18 cellular contexts compared by ENCODE assay signal in genomic region chr2:207468504-207468903, GRCh38.
"Had no signal": no experiment of that assay in that cellular context is flagged by ENCODE, and none has a peak within 500 bp of the region (broad histone marks: within the 10 kb centered on the region; RNA-seq: fewer than 3 reads in every experiment).

No MANE protein-coding gene starts in this region.

- H3K4me3 Mint-ChIP-seq: activated naive CD4-positive, alpha-beta T cell treated with anti-CD3 and anti-CD28 coated beads for 36 hours; neural crest cell; T-helper 1 cell treated with Interleukin-12 subunit alpha and Interleukin-12 subunit beta and Interleukin-4 antibody, amounts not matched to agents 30 μg/mL and 1 μg/mL, for 36 hours had no signal

- H3K4me3 ChIP-seq: esophagus muscularis mucosa, hepatocyte, lower lobe of right lung, prostate gland, right atrium auricular region, skin epidermis, tibial artery had no signal

- H3K27me3 ChIP-seq: esophagus muscularis mucosa, hepatocyte, right atrium auricular region, tibial artery had no signal

- H3K27ac ChIP-seq: esophagus muscularis mucosa, hepatocyte, lower lobe of right lung, prostate gland, right atrium auricular region, tibial artery had no signal

- ATAC-seq: left colon, lower lobe of right lung had no signal

- DNase-seq: activated CD4-positive, alpha-beta T cell treated with anti-CD3 and anti-CD28 coated beads, Interleukin-2, amount 50 U/mL, for 48 hours; activated naive CD4-positive, alpha-beta T cell treated with anti-CD3 and anti-CD28 coated beads for 36 hours; aorta; dermis blood vessel endothelial cell; effector memory CD4-positive, alpha-beta T cell; left colon; lower lobe of right lung; tibial artery had no signal

- H3K9me3 Mint-ChIP-seq: activated naive CD4-positive, alpha-beta T cell treated with anti-CD3 and anti-CD28 coated beads for 36 hours; activated T-helper 2 cell treated with anti-CD3 and anti-CD28 coated beads, Interferon-gamma antibody, Interleukin-2, Interleukin-4, amounts not matched to agents 10 μg/mL and 5 μg/mL and 100 μg/mL, durations not matched to agents 14 hours and 24 hours and 36 hours; neural crest cell; T-helper 1 cell treated with Interleukin-12 subunit alpha and Interleukin-12 subunit beta and Interleukin-4 antibody, amounts not matched to agents 30 μg/mL and 1 μg/mL, for 36 hours had no signal

- H3K36me3 ChIP-seq: esophagus muscularis mucosa, lower lobe of right lung, prostate gland, right atrium auricular region, tibial artery had no signal

- H3K79me2 ChIP-seq: hepatocyte had no signal

- H3K4me2 ChIP-seq: hepatocyte had no signal

- H3K9me3 ChIP-seq: esophagus muscularis mucosa, lower lobe of right lung, prostate gland, right atrium auricular region, tibial artery had no signal

- H2AFZ ChIP-seq: hepatocyte had no signal

- FAIRE-seq: endothelial cell of umbilical vein, islet of Langerhans had no signal

- H3K4me1 ChIP-seq: prostate gland had no signal
